ENCODE assay signal across 1 cellular context in genomic region chr3:71060536-71060935, GRCh38.
A peak's percentile ranks its signal among the peaks of the same experiment; 100 is the strongest.
TF ChIP-seq lines count a peak whose summit lies in the region.

No MANE protein-coding gene starts in this region.

TF ChIP-seq in HEK293, 187 proteins besides CTCF, POLR2A, EP300 and RAD21 (continued from another document):
- no peak for TF ChIP-seq ZSCAN18 (tag by site-specific recombination; IDR thresholded peaks at IDR 0.05)
- TF ChIP-seq ZNF791 (tag by site-specific recombination; IDR thresholded peaks at IDR 0.05) = no peak
- TF ChIP-seq, protein P1, sequence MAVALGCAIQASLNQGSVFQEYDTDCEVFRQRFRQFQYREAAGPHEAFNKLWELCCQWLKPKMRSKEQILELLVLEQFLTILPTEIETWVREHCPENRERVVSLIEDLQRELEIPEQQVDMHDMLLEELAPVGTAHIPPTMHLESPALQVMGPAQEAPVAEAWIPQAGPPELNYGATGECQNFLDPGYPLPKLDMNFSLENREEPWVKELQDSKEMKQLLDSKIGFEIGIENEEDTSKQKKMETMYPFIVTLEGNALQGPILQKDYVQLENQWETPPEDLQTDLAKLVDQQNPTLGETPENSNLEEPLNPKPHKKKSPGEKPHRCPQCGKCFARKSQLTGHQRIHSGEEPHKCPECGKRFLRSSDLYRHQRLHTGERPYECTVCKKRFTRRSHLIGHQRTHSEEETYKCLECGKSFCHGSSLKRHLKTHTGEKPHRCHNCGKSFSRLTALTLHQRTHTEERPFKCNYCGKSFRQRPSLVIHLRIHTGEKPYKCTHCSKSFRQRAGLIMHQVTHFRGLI (tag by site-specific recombination; IDR thresholded peaks at IDR 0.05) = peak; percentile 7; the same call in 1 of the 2 replicates
- TF ChIP-seq ZNF391 (tag by site-specific recombination; IDR thresholded peaks at IDR 0.05; ENCODE audit: borderline replicate concordance, low read depth) = no peak
